Comparison of ENCODE assay signal across 8 cellular contexts in the genomic region with DNA sequence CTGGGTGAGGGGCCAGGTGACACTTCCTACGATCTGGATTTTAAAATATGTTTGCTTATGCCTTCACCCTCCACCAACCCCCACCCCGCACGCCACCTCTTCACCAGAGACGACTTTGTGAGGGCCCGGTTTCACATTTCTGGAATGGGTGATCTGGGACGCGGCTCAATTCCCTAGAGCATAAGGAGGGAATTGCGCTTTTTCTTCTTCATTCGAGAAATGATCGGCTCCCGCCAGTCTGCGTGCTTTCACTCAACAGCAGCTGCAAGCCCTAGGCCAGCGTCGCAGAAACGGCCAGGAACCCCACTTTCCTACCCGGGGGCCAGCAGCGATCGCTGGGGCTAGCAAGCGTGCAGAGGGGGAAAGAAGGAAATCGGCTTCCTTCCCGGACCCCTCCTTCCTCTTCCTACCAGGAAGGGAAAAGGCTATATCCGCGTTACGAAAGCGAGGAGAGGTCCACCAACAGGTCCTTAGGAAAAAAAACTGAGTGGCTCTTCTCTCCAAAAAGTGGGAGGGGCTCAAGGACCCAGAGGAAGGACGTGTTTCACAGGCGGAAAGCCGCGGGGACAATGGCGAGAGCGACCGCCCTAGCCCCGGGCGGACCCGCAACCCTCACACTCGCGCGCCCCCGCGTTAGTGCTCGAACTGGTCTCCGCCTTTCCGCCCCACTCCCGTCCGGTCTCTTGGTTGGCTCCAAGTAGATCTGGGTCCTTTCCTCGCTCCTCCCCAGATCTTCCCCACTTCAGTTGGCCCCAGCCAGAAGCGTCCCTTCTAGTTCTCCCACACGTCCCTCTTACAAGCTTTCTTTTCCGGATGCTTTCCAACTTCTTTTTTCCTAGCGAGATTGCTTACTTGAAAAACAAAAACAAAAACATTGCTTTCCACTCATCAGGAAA. TPM values are rescaled to one million over a fixed set of nuclear protein-coding genes. Genes with fewer than 3 reads are reported as not detected.
DNase-seq lines count a peak whose midpoint lies in the region; ATAC-seq and TF ChIP-seq lines count a peak whose summit lies in the region.

No MANE protein-coding gene starts in this region.

- H3K9me3 ChIP-seq in SK-N-MC (ENCODE audit: low read depth, low read length) (no peaks in the 10 kb centered on the region), endocrine pancreas (ENCODE audit: control insufficient read depth, low read length) (peaks cover 2% of the 10 kb centered on the region), stomach (no peaks in the 10 kb centered on the region)

- ATAC-seq in HG03460 (IDR thresholded peaks at IDR 0.05; ENCODE audit: unreplicated experiment), result no peak

- peak overlapping the region; percentile 92 for H3K4me3 ChIP-seq in SK-N-MC
- H3K4me3 ChIP-seq in endocrine pancreas (ENCODE audit: control insufficient read depth, insufficient read depth, low read length), result peak overlapping the region; percentile 44
- H3K4me3 ChIP-seq in lower leg skin (ENCODE audit: low read depth, poor library complexity, severe bottlenecking), result peak overlapping the region; percentile 70
- peak overlapping the region; percentile 67 to 81 (median 76) for H3K4me3 ChIP-seq in stomach

- 0 to 1% methylated on average over 50 of the region's 50 CpGs for WGBS in lower leg skin, 2 donors
- WGBS in stomach, 5 donors, result 0 to 2% (median 1%) methylated on average over 50 of the region's 50 CpGs

- H3K4me1 ChIP-seq in endocrine pancreas (ENCODE audit: control insufficient read depth, insufficient read depth, low read length), result peaks cover 9% of the 10 kb centered on the region
- peaks cover 0 to 61% (median 52%) of the 10 kb centered on the region in 4 donors for H3K4me1 ChIP-seq in stomach

- TF ChIP-seq POLR2A in lower leg skin (IDR thresholded peaks at IDR 0.05) (no peak), stomach (IDR thresholded peaks at IDR 0.05) (no peak)

- intact Hi-C loops in lower leg skin (cut with DNase I; ENCODE audit: low total_unique reads) (no loop called here), stomach (cut with DNase I; ENCODE audit: low total_unique reads) (no loop called here)

- H3K36me3 ChIP-seq in SK-N-MC (ENCODE audit: insufficient read depth, low read length), result peaks cover 14% of the 10 kb centered on the region
- no peaks in the 10 kb centered on the region for H3K36me3 ChIP-seq in endocrine pancreas (ENCODE audit: control insufficient read depth, insufficient read depth, low read length)
- H3K36me3 ChIP-seq in stomach, result peaks cover 3 to 15% (median 14%) of the 10 kb centered on the region in 4 donors

- no peak for TF ChIP-seq CTCF in lower leg skin (IDR thresholded peaks at IDR 0.05)
- peak in 3 of 7 experiments; percentile 6 to 40 (median 17) for TF ChIP-seq CTCF in stomach (IDR thresholded peaks at IDR 0.05)

- TF ChIP-seq EP300 in stomach (IDR thresholded peaks at IDR 0.05), result no peak

- H3K27ac ChIP-seq in SK-N-MC, result no peak overlapping the region
- peak overlapping the region; percentile 85 to 94 (median 91) for H3K27ac ChIP-seq in stomach

- peak; percentile 15 for DNase-seq in activated CD4-positive, alpha-beta T cell treated with anti-CD3 and anti-CD28 coated beads for 48 hours
- DNase-seq in activated CD4-positive, alpha-beta T cell treated with anti-CD3 and anti-CD28 coated beads, Interleukin-2, amount 50 U/mL, for 4 hours, result no peak
- DNase-seq in SK-N-MC (ENCODE audit: low read depth, low spot score) (no peak), lower leg skin (ENCODE audit: low spot score in 2 of 2) (peak; percentile 76 to 97), stomach (peak; percentile 56), NCI-H1048 (lab: John Stamatoyannopoulos, UW) (no peak)

- H3K27me3 ChIP-seq in endocrine pancreas (ENCODE audit: control insufficient read depth, insufficient read depth, low read length) (peaks cover 4% of the 10 kb centered on the region), stomach (peaks cover 0 to 51% (median 28%) of the 10 kb centered on the region in 3 donors)

- H3K9ac ChIP-seq in SK-N-MC (ENCODE audit: insufficient read length) (peak overlapping the region; percentile 56), endocrine pancreas (ENCODE audit: control insufficient read depth, insufficient read depth, low read length) (peak overlapping the region; percentile 22)

RNA-seq across cellular contexts. Expression of a gene that starts 1.1 kb away (rescaled TPM):
- total RNA-seq in lower leg skin, result 10 to 100 TPM; 19.4 to 53.2 (median 24.0) TPM
- 100 to 1,000 TPM in 3 of 5 donors, 10 to 100 TPM in 2; 44.9 to 268 (median 111) TPM for total RNA-seq in stomach
- 10 to 100 TPM; 12.2 to 21.3 (median 21.0) TPM for polyA plus RNA-seq in stomach

Comparison
In these comparisons a context has a peak if more than half of its experiments do, and no peak if none do; other contexts are left out.
1. DNase-seq: peak in activated CD4-positive, alpha-beta T cell treated with anti-CD3 and anti-CD28 coated beads for 48 hours (single experiment), lower leg skin (2 of 2) and stomach (single experiment); none in activated CD4-positive, alpha-beta T cell treated with anti-CD3 and anti-CD28 coated beads, Interleukin-2, amount 50 U/mL, for 4 hours (0 of 2), SK-N-MC (single experiment) and NCI-H1048 (single experiment).
2. Peak in every context shown above with its lines, with median percentiles within 50 percentile points of each other: H3K4me3 ChIP-seq.